In genomic region chr11:64305691-64306562, GRCh38 we compare ENCODE assay signal across 8 cellular contexts. TPM values are rescaled to one million over a fixed set of nuclear protein-coding genes. Genes with fewer than 3 reads are reported as not detected.
DNase-seq lines count a peak whose midpoint lies in the region; ATAC-seq and TF ChIP-seq lines count a peak whose summit lies in the region.

No MANE protein-coding gene starts in this region.

- no peak for TF ChIP-seq EP300 in gastroesophageal sphincter (IDR thresholded peaks at IDR 0.05)

- peaks cover 12% of the 10 kb centered on the region for H3K4me1 Mint-ChIP-seq in activated T-helper 2 cell treated with anti-CD3 and anti-CD28 coated beads, Interferon-gamma antibody, Interleukin-2, Interleukin-4, amounts not matched to agents 10 μg/mL and 5 μg/mL and 100 μg/mL, durations not matched to agents 14 hours and 24 hours and 36 hours (ENCODE audit: low read depth)

- peaks cover 4% of the 10 kb centered on the region for H4K20me1 ChIP-seq in osteoblast (ENCODE audit: insufficient read depth, low read length)

- DNase-seq in AG09309 (ENCODE audit: low read depth) (no peak), RKO (ENCODE audit: low spot score) (peak; percentile 63), osteoblast (ENCODE audit: insufficient read length, low spot score, missing footprints) (peak; percentile 86), tibial artery (peak; percentile 54 to 80)
- DNase-seq in activated T-helper 2 cell treated with anti-CD3 and anti-CD28 coated beads, Interferon-gamma antibody, Interleukin-2, Interleukin-4, amounts not matched to agents 10 μg/mL and 5 μg/mL and 100 μg/mL, durations not matched to agents 14 hours and 24 hours and 36 hours (ENCODE audit: low spot score): peak; percentile 71

- peak overlapping the region; percentile 72 for H2AFZ ChIP-seq in osteoblast (ENCODE audit: low read length)

- peaks cover 23% of the 10 kb centered on the region for H3K27me3 ChIP-seq in gastroesophageal sphincter
- H3K27me3 ChIP-seq in osteoblast (ENCODE audit: insufficient read depth, low read length): peaks cover under 1% of the 10 kb centered on the region
- H3K27me3 ChIP-seq in tibial artery: peaks cover 0 to 17% of the 10 kb centered on the region in 2 donors

- H3K9me3 Mint-ChIP-seq in activated T-helper 2 cell treated with anti-CD3 and anti-CD28 coated beads, Interferon-gamma antibody, Interleukin-2, Interleukin-4, amounts not matched to agents 10 μg/mL and 5 μg/mL and 100 μg/mL, durations not matched to agents 14 hours and 24 hours and 36 hours: no peaks in the 10 kb centered on the region

- H3K9me3 ChIP-seq in gastroesophageal sphincter: no peaks in the 10 kb centered on the region
- H3K9me3 ChIP-seq in osteoblast (ENCODE audit: low read depth, low read length): no peaks in the 10 kb centered on the region
- H3K9me3 ChIP-seq in tibial artery: no peaks in the 10 kb centered on the region

- peak overlapping the region; percentile 75 to 96 (median 92) for H3K27ac ChIP-seq in gastroesophageal sphincter
- peak overlapping the region; percentile 51 for H3K27ac ChIP-seq in osteoblast (ENCODE audit: low read depth, low read length)
- H3K27ac ChIP-seq in tibial artery: peak overlapping the region; percentile 80 to 81

- TF ChIP-seq CTCF in AG09309 (IDR thresholded peaks at IDR 0.05; ENCODE audit: control insufficient read depth, insufficient read depth, low read depth, low read length, missing control alignments): peak; percentile 26
- peak in 2 of 4 experiments; percentile 14 to 50 for TF ChIP-seq CTCF in gastroesophageal sphincter (IDR thresholded peaks at IDR 0.05)
- TF ChIP-seq CTCF in osteoblast (IDR thresholded peaks at IDR 0.05; ENCODE audit: extremely low read depth, low read depth, low read length): peak; percentile 31
- peak in 1 of 2 experiments; percentile 11 for TF ChIP-seq CTCF in tibial artery (IDR thresholded peaks at IDR 0.05)

- H3K4me3 ChIP-seq in AG09309 (ENCODE audit: control insufficient read depth, low read depth, low read length) (peak overlapping the region; percentile 93), gastroesophageal sphincter (peak overlapping the region; percentile 68 to 85), osteoblast (ENCODE audit: insufficient read depth, low read length) (peak overlapping the region; percentile 82), tibial artery (peak overlapping the region; percentile 66 to 86)

- ATAC-seq in GM18909 (IDR thresholded peaks at IDR 0.05; ENCODE audit: poor library complexity, unreplicated experiment) (peak; percentile 24), HG03442 (IDR thresholded peaks at IDR 0.05; ENCODE audit: unreplicated experiment) (peak; percentile 23), gastroesophageal sphincter (peak; percentile 19)

- peak overlapping the region; percentile 94 for H3K4me3 Mint-ChIP-seq in activated T-helper 2 cell treated with anti-CD3 and anti-CD28 coated beads, Interferon-gamma antibody, Interleukin-2, Interleukin-4, amounts not matched to agents 10 μg/mL and 5 μg/mL and 100 μg/mL, durations not matched to agents 14 hours and 24 hours and 36 hours (ENCODE audit: low read depth)

- no peak for TF ChIP-seq POLR2A in gastroesophageal sphincter (IDR thresholded peaks at IDR 0.05)

- H3K27me3 Mint-ChIP-seq in activated T-helper 2 cell treated with anti-CD3 and anti-CD28 coated beads, Interferon-gamma antibody, Interleukin-2, Interleukin-4, amounts not matched to agents 10 μg/mL and 5 μg/mL and 100 μg/mL, durations not matched to agents 14 hours and 24 hours and 36 hours (ENCODE audit: low read depth): peaks cover under 1% of the 10 kb centered on the region

- intact Hi-C loops in activated T-helper 2 cell treated with anti-CD3 and anti-CD28 coated beads, Interferon-gamma antibody, Interleukin-2, Interleukin-4, amounts not matched to agents 10 μg/mL and 5 μg/mL and 100 μg/mL, durations not matched to agents 14 hours and 24 hours and 36 hours (cut with micrococcal nuclease): loop anchor here (1.0 to 5.0 kb wide), 8 partner anchors 11 to 472 kb away; partner anchors contain the start of genes BAD, CCDC88B, FKBP2 and GPR137
- intact Hi-C loops in tibial artery (cut with DNase I; ENCODE audit: low total_unique reads): no loop called here

- peaks cover 20% of the 10 kb centered on the region for H3K36me3 Mint-ChIP-seq in activated T-helper 2 cell treated with anti-CD3 and anti-CD28 coated beads, Interferon-gamma antibody, Interleukin-2, Interleukin-4, amounts not matched to agents 10 μg/mL and 5 μg/mL and 100 μg/mL, durations not matched to agents 14 hours and 24 hours and 36 hours (ENCODE audit: low read depth)

- H3K4me2 ChIP-seq in osteoblast (ENCODE audit: insufficient read depth, low read length): peak overlapping the region; percentile 91

- H3K27ac Mint-ChIP-seq in activated T-helper 2 cell treated with anti-CD3 and anti-CD28 coated beads, Interferon-gamma antibody, Interleukin-2, Interleukin-4, amounts not matched to agents 10 μg/mL and 5 μg/mL and 100 μg/mL, durations not matched to agents 14 hours and 24 hours and 36 hours: peak overlapping the region; percentile 93

- H3K36me3 ChIP-seq in gastroesophageal sphincter (peaks cover 0 to 7% of the 10 kb centered on the region in 2 donors), osteoblast (ENCODE audit: insufficient read depth, low read length) (no peaks in the 10 kb centered on the region), tibial artery (no peaks in the 10 kb centered on the region)

- WGBS in gastroesophageal sphincter (ENCODE audit: low coverage in 1 of 2), 2 donors: 0% methylated on average over 1 of the region's 71 CpGs; no CpG with 5 or more reads in 1 of the 2 donors

- peaks cover 0 to 53% (median 16%) of the 10 kb centered on the region in 3 donors for H3K4me1 ChIP-seq in gastroesophageal sphincter
- H3K4me1 ChIP-seq in osteoblast (ENCODE audit: insufficient read depth, low read length): peaks cover 15% of the 10 kb centered on the region
- H3K4me1 ChIP-seq in tibial artery: peaks cover 0 to 32% (median 18%) of the 10 kb centered on the region in 4 donors

- peaks cover 14% of the 10 kb centered on the region for H3K79me2 ChIP-seq in osteoblast (ENCODE audit: insufficient read depth, low read length)

RNA-seq across cellular contexts. Expression of gene ESRRA, which starts 0.6 kb away (rescaled TPM):
- 49.4 and 54.6 TPM in 2 replicates for total RNA-seq in activated T-helper 2 cell treated with anti-CD3 and anti-CD28 coated beads, Interferon-gamma antibody, Interleukin-2, Interleukin-4, amounts not matched to agents 10 μg/mL and 5 μg/mL and 100 μg/mL, durations not matched to agents 14 hours and 24 hours and 36 hours
- 10 to 100 TPM; 39.8 to 77.1 (median 71.2) TPM for total RNA-seq in gastroesophageal sphincter
- 24.5 and 28.6 TPM in 2 replicates for total RNA-seq in osteoblast

RNA-seq across cellular contexts. Expression of gene CATSPERZ, which starts 5.8 kb away (rescaled TPM):
- 0.59 TPM in 1 of 2 replicates, not detected in the other for total RNA-seq in activated T-helper 2 cell treated with anti-CD3 and anti-CD28 coated beads, Interferon-gamma antibody, Interleukin-2, Interleukin-4, amounts not matched to agents 10 μg/mL and 5 μg/mL and 100 μg/mL, durations not matched to agents 14 hours and 24 hours and 36 hours
- total RNA-seq in gastroesophageal sphincter (not detected), osteoblast (0.29 TPM in 1 of 2 replicates, not detected in the other)

RNA-seq across cellular contexts. Expression of gene TRMT112, which starts 11.4 kb away (rescaled TPM):
- total RNA-seq in activated T-helper 2 cell treated with anti-CD3 and anti-CD28 coated beads, Interferon-gamma antibody, Interleukin-2, Interleukin-4, amounts not matched to agents 10 μg/mL and 5 μg/mL and 100 μg/mL, durations not matched to agents 14 hours and 24 hours and 36 hours: 290 and 291 TPM in 2 replicates
- total RNA-seq in gastroesophageal sphincter (100 to 1,000 TPM; 180 to 267 (median 218) TPM), osteoblast (104 and 123 TPM in 2 replicates)

RNA-seq across cellular contexts. Expression of gene PRDX5, which starts 12.0 kb away (rescaled TPM):
- 112 and 118 TPM in 2 replicates for total RNA-seq in activated T-helper 2 cell treated with anti-CD3 and anti-CD28 coated beads, Interferon-gamma antibody, Interleukin-2, Interleukin-4, amounts not matched to agents 10 μg/mL and 5 μg/mL and 100 μg/mL, durations not matched to agents 14 hours and 24 hours and 36 hours
- total RNA-seq in gastroesophageal sphincter (100 to 1,000 TPM; 179 to 260 (median 181) TPM), osteoblast (238 and 245 TPM in 2 replicates)

RNA-seq across cellular contexts. Expression of gene KCNK4, which starts 14.8 kb away (rescaled TPM):
- not detected in 2 replicates for total RNA-seq in activated T-helper 2 cell treated with anti-CD3 and anti-CD28 coated beads, Interferon-gamma antibody, Interleukin-2, Interleukin-4, amounts not matched to agents 10 μg/mL and 5 μg/mL and 100 μg/mL, durations not matched to agents 14 hours and 24 hours and 36 hours
- under 1 TPM in 1 of 4 donors, not detected in 3; 0.31 TPM for total RNA-seq in gastroesophageal sphincter
- 0.29 and 0.36 TPM in 2 replicates for total RNA-seq in osteoblast
